In genomic region chr2:26567534-26567933, GRCh38 we compare ENCODE assay signal across 15 cellular contexts.
"Had no signal": no experiment of that assay in that cellular context is flagged by ENCODE, and none has a peak within 500 bp of the region (broad histone marks: within the 10 kb centered on the region; RNA-seq: fewer than 3 reads in every experiment).

No MANE protein-coding gene starts in this region.

- H3K9me3 ChIP-seq: gastroesophageal sphincter, mucosa of descending colon, upper lobe of left lung had no signal

- H3K4me1 Mint-ChIP-seq: central memory CD8-positive, alpha-beta T cell had no signal

- H3K4me3 ChIP-seq: gastroesophageal sphincter, hepatocyte, mucosa of descending colon, upper lobe of left lung had no signal

- H3K36me3 Mint-ChIP-seq: natural killer cell had no signal

- H3K27ac Mint-ChIP-seq: natural killer cell had no signal

- H3K27ac ChIP-seq: gastroesophageal sphincter, hepatocyte, upper lobe of left lung had no signal

- H3K36me3 ChIP-seq: gastroesophageal sphincter, upper lobe of left lung had no signal

- H3K9me3 Mint-ChIP-seq: activated T-cell treated with anti-CD3 and anti-CD28 coated beads, Interleukin-2, amount 50 U/mL, for 4 hours; central memory CD8-positive, alpha-beta T cell; effector memory CD8-positive, alpha-beta T cell; natural killer cell had no signal

- ATAC-seq: activated T-cell treated with anti-CD3 and anti-CD28 coated beads, Interleukin-2, amount 50 U/mL, for 4 hours; effector memory CD8-positive, alpha-beta T cell; gastroesophageal sphincter; left colon; mucosa of descending colon; natural killer cell; stimulated activated naive CD8-positive, alpha-beta T cell treated with anti-CD3 and anti-CD28 coated beads, Interleukin-15, Interleukin-2, amounts not matched to agents 100 U/mL and 50 U/mL, for 24 hours had no signal

- DNase-seq: activated CD4-positive, alpha-beta T cell treated with anti-CD3 and anti-CD28 coated beads, Interleukin-2, amount 50 U/mL, for 1 hour; activated T-cell treated with anti-CD3 and anti-CD28 coated beads, Interleukin-2, amount 50 U/mL, for 4 hours; effector memory CD8-positive, alpha-beta T cell; left colon; natural killer cell; occipital lobe; stimulated activated CD4-positive, alpha-beta T cell treated with anti-CD3 and anti-CD28 coated beads, Interleukin-4, amount 100 ng/mL, for 1 hour; stimulated activated CD8-positive, alpha-beta memory T cell treated with anti-CD3 and anti-CD28 coated beads, Interleukin-4, amount 100 ng/mL, for 48 hours; stimulated activated naive CD8-positive, alpha-beta T cell treated with anti-CD3 and anti-CD28 coated beads, Interleukin-15, Interleukin-2, amounts not matched to agents 100 U/mL and 50 U/mL, for 24 hours; T-helper 2 cell; upper lobe of left lung had no signal

- H3K4me3 Mint-ChIP-seq: activated T-cell treated with anti-CD3 and anti-CD28 coated beads, Interleukin-2, amount 50 U/mL, for 4 hours; central memory CD8-positive, alpha-beta T cell; effector memory CD8-positive, alpha-beta T cell; natural killer cell had no signal
